In the genomic region with DNA sequence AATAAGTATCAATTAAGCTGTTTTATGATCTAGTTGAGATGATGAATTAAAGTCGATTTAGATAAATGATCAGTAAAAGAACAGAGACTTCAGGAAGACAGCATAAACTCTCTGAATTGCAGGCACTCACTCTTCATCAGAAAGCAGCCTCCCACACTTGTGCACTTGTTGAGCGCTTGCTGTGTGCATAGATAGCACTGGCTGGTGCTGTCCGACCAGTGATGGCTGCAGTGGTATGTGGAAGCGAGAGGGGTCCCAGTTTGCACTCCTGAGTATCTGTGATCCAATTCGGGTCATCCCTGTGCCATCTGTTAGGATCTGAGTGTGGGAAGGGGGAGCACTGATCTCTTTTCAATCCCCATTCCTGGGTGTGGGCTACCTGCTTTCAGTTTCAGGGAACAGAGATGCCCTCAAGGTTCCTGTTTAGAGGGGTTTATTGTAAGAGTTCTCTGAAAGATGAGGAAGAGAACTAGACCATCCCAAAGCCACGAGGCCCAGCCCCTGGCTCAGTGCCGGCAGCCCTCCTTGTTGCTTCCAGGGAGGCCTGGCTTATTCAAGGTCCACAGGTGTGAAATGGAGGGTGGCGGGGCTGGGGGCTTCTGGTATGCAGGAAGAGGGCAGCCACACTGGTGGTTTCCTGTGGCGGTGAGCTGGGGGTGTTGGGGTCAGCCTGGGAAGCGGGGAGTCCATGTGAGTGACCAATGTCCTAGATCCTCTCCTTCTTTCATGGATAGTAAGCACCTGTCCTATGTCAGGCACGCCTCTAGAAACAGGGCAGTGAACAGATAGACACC, we compare ENCODE assay signal across 1 cellular context.
TF ChIP-seq lines count a peak whose summit lies in the region.

No MANE protein-coding gene starts in this region.

TF ChIP-seq in K562, 482 proteins besides CTCF, POLR2A, EP300 and RAD21 (continued from another document):
- no peak for TF ChIP-seq JUN (IDR thresholded peaks at IDR 0.05; ENCODE audit: borderline replicate concordance, low read depth, low read length)
- no peak for TF ChIP-seq JUN (CRISPR knock-in tag; IDR thresholded peaks at IDR 0.05; ENCODE audit: borderline replicate concordance)
